Comparison of ENCODE assay signal across 1 cellular context in the genomic region with DNA sequence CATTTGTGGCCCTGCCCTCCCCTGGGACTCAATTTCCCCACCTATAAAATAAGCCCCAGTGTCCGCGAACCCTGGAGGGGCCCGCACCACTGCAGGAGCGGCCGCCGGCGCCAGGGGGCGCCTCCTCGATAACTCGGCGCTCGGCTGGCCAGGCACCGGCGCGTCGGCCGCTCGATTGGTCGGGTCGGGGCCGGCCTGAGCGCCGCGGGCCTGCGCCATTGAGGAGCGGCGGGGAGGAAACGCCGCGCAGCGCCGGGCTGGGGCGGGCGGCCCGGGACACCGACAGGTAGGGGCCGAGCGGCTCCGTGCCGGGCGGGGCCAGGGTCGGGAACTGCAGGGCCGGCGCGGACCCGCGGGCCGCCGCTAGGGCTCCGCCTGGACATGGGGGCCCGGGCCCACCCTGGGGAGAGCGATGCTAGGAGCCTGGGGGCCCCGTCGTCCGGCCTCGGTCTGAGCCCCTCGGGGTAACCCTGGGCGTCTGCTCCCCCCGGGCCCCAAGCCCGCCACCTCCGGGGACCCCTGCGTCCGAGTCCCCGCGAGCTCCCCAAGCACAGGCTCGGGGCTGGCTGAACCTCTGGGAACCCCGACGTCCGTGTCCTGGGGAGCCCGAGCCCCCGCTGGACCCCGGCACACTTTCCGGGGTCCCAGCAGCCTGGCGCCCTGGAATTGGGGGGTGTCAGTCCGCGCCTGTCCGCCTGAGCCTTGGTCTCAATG.
TF ChIP-seq lines count a peak whose summit lies in the region.

TSS of gene VPS13D (plus strand) at position 196 of the 714 bp plus-strand sequence. CDS start 4,237 bp downstream, outside the sequence.

TF ChIP-seq in GM12878, 131 proteins besides CTCF, POLR2A, EP300 and RAD21 (continued from another document):
- TF ChIP-seq, protein P1, sequence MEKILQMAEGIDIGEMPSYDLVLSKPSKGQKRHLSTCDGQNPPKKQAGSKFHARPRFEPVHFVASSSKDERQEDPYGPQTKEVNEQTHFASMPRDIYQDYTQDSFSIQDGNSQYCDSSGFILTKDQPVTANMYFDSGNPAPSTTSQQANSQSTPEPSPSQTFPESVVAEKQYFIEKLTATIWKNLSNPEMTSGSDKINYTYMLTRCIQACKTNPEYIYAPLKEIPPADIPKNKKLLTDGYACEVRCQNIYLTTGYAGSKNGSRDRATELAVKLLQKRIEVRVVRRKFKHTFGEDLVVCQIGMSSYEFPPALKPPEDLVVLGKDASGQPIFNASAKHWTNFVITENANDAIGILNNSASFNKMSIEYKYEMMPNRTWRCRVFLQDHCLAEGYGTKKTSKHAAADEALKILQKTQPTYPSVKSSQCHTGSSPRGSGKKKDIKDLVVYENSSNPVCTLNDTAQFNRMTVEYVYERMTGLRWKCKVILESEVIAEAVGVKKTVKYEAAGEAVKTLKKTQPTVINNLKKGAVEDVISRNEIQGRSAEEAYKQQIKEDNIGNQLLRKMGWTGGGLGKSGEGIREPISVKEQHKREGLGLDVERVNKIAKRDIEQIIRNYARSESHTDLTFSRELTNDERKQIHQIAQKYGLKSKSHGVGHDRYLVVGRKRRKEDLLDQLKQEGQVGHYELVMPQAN (conservative IDR thresholded peaks at IDR 0.05): peak; percentile 82
- TF ChIP-seq BHLHE40 (IDR thresholded peaks at IDR 0.05; ENCODE audit: borderline replicate concordance in 1 of 2, low read depth in 2 of 2, low read length in 1 of 2) (peak; percentile 76 to 78; a peak in 3 of 4 replicates), NFIC (IDR thresholded peaks at IDR 0.05; ENCODE audit: low read depth, low read length) (no peak), ATF3 (IDR thresholded peaks at IDR 0.05; ENCODE audit: borderline replicate concordance, extremely low read depth, low read depth, low read length) (no peak), TBL1XR1 (IDR thresholded peaks at IDR 0.05; ENCODE audit: low read depth, low read length) (peak; percentile 78; the same call in 1 of the 2 replicates), NR2F1 (conservative IDR thresholded peaks at IDR 0.05) (peak; percentile 65), SMC3 (IDR thresholded peaks at IDR 0.05; ENCODE audit: borderline replicate concordance, low read length) (peak; percentile 68), CREM (IDR thresholded peaks at IDR 0.05; ENCODE audit: low read depth) (peak; percentile 87), MTA2 (IDR thresholded peaks at IDR 0.05; ENCODE audit: low read depth) (no peak), MYB (IDR thresholded peaks at IDR 0.05; ENCODE audit: borderline replicate concordance, low read depth, low read length) (no peak), IRF3 (IDR thresholded peaks at IDR 0.05) (peak; percentile 28; the same call in 1 of the 2 replicates), BACH1 (IDR thresholded peaks at IDR 0.05; ENCODE audit: borderline replicate concordance) (peak; percentile 70), TAF1 (IDR thresholded peaks at IDR 0.05; ENCODE audit: borderline replicate concordance, low read depth, low read length) (peak; percentile 46; the same call in 1 of the 2 replicates), NFXL1 (IDR thresholded peaks at IDR 0.05; ENCODE audit: borderline replicate concordance) (peak; percentile 87), ZNF592 (IDR thresholded peaks at IDR 0.05) (peak; percentile 94), ZNF217 (IDR thresholded peaks at IDR 0.05) (peak; percentile 59; the same call in 1 of the 2 replicates), KLF5 (IDR thresholded peaks at IDR 0.05; ENCODE audit: partially characterized antibody) (peak; percentile 66), ESRRA (IDR thresholded peaks at IDR 0.05; ENCODE audit: low read length) (no peak), MEF2A (IDR thresholded peaks at IDR 0.05; ENCODE audit: insufficient read depth, low read depth, low read length) (peak; percentile 75), POLR2AphosphoS2 (IDR thresholded peaks at IDR 0.05; ENCODE audit: low read depth, low read length) (peak; percentile 97), NR2C2 (IDR thresholded peaks at IDR 0.05; ENCODE audit: borderline replicate concordance, control insufficient read depth, insufficient read length, low read depth) (peak; percentile 77), PML (IDR thresholded peaks at IDR 0.05; ENCODE audit: low read length) (no peak), TARDBP (IDR thresholded peaks at IDR 0.05; ENCODE audit: borderline replicate concordance) (peak; percentile 51; the same call in 1 of the 2 replicates), ZSCAN29 (IDR thresholded peaks at IDR 0.05) (0 out of 2 replicates have a peak, but pooled peaks have one; percentile 49), NFYA (IDR thresholded peaks at IDR 0.05; ENCODE audit: borderline replicate concordance, low read depth, low read length) (no peak), SIN3A (IDR thresholded peaks at IDR 0.05; ENCODE audit: low read depth, low read length) (0 out of 2 replicates have a peak, but pooled peaks have one; percentile 66), RB1 (IDR thresholded peaks at IDR 0.05; ENCODE audit: borderline replicate concordance) (peak; percentile 77; the same call in 1 of the 2 replicates), HCFC1 (IDR thresholded peaks at IDR 0.05; ENCODE audit: low read length) (peak; percentile 75), NR2C1 (IDR thresholded peaks at IDR 0.05) (peak; percentile 69), SRF (IDR thresholded peaks at IDR 0.05; ENCODE audit: low read depth in 2 of 2, low read length in 2 of 2) (peak; percentile 97 to 100), BCLAF1 (IDR thresholded peaks at IDR 0.05) (peak; percentile 74), LARP7 (IDR thresholded peaks at IDR 0.05) (peak; percentile 88), EGR1 (IDR thresholded peaks at IDR 0.05; ENCODE audit: borderline replicate concordance in 1 of 2, low read depth in 2 of 2, low read length in 2 of 2) (peak in 1 of 2 experiments; percentile 55; a peak in 1 of 3 replicates), CREB1 (IDR thresholded peaks at IDR 0.05; ENCODE audit: low read depth) (peak; percentile 84)
- TF ChIP-seq, protein P2, sequence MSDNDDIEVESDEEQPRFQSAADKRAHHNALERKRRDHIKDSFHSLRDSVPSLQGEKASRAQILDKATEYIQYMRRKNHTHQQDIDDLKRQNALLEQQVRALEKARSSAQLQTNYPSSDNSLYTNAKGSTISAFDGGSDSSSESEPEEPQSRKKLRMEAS (IDR thresholded peaks at IDR 0.05; ENCODE audit: low read depth, low read length): peak; percentile 60; the same call in 1 of the 2 replicates
- TF ChIP-seq, protein P3, sequence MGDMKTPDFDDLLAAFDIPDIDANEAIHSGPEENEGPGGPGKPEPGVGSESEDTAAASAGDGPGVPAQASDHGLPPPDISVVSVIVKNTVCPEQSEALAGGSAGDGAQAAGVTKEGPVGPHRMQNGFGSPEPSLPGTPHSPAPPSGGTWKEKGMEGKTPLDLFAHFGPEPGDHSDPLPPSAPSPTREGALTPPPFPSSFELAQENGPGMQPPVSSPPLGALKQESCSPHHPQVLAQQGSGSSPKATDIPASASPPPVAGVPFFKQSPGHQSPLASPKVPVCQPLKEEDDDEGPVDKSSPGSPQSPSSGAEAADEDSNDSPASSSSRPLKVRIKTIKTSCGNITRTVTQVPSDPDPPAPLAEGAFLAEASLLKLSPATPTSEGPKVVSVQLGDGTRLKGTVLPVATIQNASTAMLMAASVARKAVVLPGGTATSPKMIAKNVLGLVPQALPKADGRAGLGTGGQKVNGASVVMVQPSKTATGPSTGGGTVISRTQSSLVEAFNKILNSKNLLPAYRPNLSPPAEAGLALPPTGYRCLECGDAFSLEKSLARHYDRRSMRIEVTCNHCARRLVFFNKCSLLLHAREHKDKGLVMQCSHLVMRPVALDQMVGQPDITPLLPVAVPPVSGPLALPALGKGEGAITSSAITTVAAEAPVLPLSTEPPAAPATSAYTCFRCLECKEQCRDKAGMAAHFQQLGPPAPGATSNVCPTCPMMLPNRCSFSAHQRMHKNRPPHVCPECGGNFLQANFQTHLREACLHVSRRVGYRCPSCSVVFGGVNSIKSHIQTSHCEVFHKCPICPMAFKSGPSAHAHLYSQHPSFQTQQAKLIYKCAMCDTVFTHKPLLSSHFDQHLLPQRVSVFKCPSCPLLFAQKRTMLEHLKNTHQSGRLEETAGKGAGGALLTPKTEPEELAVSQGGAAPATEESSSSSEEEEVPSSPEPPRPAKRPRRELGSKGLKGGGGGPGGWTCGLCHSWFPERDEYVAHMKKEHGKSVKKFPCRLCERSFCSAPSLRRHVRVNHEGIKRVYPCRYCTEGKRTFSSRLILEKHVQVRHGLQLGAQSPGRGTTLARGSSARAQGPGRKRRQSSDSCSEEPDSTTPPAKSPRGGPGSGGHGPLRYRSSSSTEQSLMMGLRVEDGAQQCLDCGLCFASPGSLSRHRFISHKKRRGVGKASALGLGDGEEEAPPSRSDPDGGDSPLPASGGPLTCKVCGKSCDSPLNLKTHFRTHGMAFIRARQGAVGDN (IDR thresholded peaks at IDR 0.05): peak; percentile 58
